In genomic region chr10:42996588-42996987, GRCh38 we compare ENCODE assay signal across 10 cellular contexts.
"Had no signal": no experiment of that assay in that cellular context is flagged by ENCODE, and none has a peak within 500 bp of the region (broad histone marks: within the 10 kb centered on the region; RNA-seq: fewer than 3 reads in every experiment).

No MANE protein-coding gene starts in this region.

- H3K36me3 ChIP-seq: left lung, lower lobe of right lung had no signal

- H3K9me3 ChIP-seq: left lung, lower lobe of right lung had no signal

- ATAC-seq: effector memory CD8-positive, alpha-beta T cell; foreskin keratinocyte; left lung; lower lobe of right lung had no signal

- H3K27ac ChIP-seq: foreskin keratinocyte, left lung, lower lobe of right lung had no signal

- H3K27me3 ChIP-seq: foreskin keratinocyte, left lung had no signal

- DNase-seq: effector memory CD8-positive, alpha-beta T cell; foreskin keratinocyte; immature natural killer cell; left lung; lower lobe of right lung; mesenchymal stem cell; naive B cell; small intestine; stimulated activated CD4-positive, alpha-beta T cell treated with anti-CD3 and anti-CD28 coated beads, Interleukin-12 subunit alpha, Interleukin-12 subunit beta, amount 100 ng/mL, for 4 hours; stimulated activated naive CD4-positive, alpha-beta T cell treated with Interleukin-2 at 50 U/mL for 16 hours had no signal

- H3K4me1 ChIP-seq: foreskin keratinocyte, left lung, lower lobe of right lung had no signal

- H3K4me3 ChIP-seq: left lung, lower lobe of right lung had no signal
